ENCODE assay signal across 1 cellular context in the genomic region with DNA sequence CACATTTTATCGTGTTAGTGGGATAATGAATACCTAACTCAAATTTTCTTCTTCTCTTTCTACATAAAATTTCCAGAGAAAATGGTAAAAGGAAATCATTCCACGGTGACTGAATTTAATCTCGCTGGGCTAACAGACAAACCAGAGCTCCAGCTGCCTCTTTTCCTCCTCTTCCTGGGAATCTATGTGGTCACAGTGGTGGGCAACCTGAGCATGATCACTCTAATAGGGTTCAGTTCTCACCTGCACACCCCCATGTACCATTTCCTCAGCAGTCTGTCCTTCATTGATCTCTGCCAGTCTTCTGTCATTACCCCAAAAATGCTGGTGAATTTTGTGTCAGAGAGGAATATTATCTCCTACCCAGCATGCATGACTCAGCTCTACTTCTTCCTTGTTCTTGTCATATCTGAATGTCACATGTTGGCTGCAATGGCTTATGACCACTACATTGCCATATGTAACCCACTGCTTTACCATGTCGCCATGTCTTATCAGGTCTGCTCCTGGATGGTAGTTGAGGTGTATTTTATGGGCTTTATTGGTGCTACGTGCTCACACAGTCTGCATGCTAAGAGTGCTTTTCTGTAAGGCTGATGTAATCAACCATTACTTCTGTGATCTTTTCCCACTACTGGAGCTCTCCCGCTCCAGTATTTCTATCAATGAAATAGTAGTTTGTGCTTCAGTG.
TF ChIP-seq lines count a peak whose summit lies in the region.

No MANE protein-coding gene starts in this region.

TF ChIP-seq in K562, 482 proteins besides CTCF, POLR2A, EP300 and RAD21 (continued from another document and continues in another):
- TF ChIP-seq, protein P1, sequence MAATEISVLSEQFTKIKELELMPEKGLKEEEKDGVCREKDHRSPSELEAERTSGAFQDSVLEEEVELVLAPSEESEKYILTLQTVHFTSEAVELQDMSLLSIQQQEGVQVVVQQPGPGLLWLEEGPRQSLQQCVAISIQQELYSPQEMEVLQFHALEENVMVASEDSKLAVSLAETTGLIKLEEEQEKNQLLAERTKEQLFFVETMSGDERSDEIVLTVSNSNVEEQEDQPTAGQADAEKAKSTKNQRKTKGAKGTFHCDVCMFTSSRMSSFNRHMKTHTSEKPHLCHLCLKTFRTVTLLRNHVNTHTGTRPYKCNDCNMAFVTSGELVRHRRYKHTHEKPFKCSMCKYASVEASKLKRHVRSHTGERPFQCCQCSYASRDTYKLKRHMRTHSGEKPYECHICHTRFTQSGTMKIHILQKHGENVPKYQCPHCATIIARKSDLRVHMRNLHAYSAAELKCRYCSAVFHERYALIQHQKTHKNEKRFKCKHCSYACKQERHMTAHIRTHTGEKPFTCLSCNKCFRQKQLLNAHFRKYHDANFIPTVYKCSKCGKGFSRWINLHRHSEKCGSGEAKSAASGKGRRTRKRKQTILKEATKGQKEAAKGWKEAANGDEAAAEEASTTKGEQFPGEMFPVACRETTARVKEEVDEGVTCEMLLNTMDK (IDR thresholded peaks at IDR 0.05; ENCODE audit: borderline replicate concordance, insufficient read depth, low read depth, low read length, poor library complexity, severe bottlenecking): no peak
- TF ChIP-seq, protein P2, sequence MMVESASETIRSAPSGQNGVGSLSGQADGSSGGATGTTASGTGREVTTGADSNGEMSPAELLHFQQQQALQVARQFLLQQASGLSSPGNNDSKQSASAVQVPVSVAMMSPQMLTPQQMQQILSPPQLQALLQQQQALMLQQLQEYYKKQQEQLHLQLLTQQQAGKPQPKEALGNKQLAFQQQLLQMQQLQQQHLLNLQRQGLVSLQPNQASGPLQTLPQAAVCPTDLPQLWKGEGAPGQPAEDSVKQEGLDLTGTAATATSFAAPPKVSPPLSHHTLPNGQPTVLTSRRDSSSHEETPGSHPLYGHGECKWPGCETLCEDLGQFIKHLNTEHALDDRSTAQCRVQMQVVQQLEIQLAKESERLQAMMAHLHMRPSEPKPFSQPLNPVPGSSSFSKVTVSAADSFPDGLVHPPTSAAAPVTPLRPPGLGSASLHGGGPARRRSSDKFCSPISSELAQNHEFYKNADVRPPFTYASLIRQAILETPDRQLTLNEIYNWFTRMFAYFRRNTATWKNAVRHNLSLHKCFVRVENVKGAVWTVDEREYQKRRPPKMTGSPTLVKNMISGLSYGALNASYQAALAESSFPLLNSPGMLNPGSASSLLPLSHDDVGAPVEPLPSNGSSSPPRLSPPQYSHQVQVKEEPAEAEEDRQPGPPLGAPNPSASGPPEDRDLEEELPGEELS (CRISPR knock-in tag; IDR thresholded peaks at IDR 0.05; ENCODE audit: borderline replicate concordance): no peak
- TF ChIP-seq GATA2 (CRISPR knock-in tag; IDR thresholded peaks at IDR 0.05) (peak; percentile 74), BHLHE40 (IDR thresholded peaks at IDR 0.05; ENCODE audit: low read length) (no peak), ZNF165 (CRISPR knock-in tag; IDR thresholded peaks at IDR 0.05; ENCODE audit: borderline replicate concordance) (no peak), MED1 (CRISPR knock-in tag; IDR thresholded peaks at IDR 0.05; ENCODE audit: borderline replicate concordance) (no peak), MAFK (IDR thresholded peaks at IDR 0.05; ENCODE audit: low read length) (peak; percentile 93), PURB (CRISPR knock-in tag; IDR thresholded peaks at IDR 0.05; ENCODE audit: low read depth) (no peak), C11orf30 (IDR thresholded peaks at IDR 0.05; ENCODE audit: low read depth) (peak; percentile 96), PCBP2 (IDR thresholded peaks at IDR 0.05; ENCODE audit: low read depth, low read length, poor library complexity, severe bottlenecking) (no peak), CEBPB (tag; IDR thresholded peaks at IDR 0.05) (peak; percentile 76), MAZ (CRISPR knock-in tag; conservative IDR thresholded peaks at IDR 0.05 in 1 of 2, IDR thresholded peaks at IDR 0.05 in 1 of 2) (peak in 1 of 2 experiments; percentile 69; a peak in 2 of 4 replicates), EP400 (IDR thresholded peaks at IDR 0.05) (peak; percentile 87), RFX7 (CRISPR knock-in tag; IDR thresholded peaks at IDR 0.05) (no peak), RBM14 (IDR thresholded peaks at IDR 0.05; ENCODE audit: borderline replicate concordance, insufficient read depth, low read depth, low read length) (no peak), CBX2 (IDR thresholded peaks at IDR 0.05; ENCODE audit: insufficient read depth, low read length, poor library complexity, severe bottlenecking) (no peak), ARNT (IDR thresholded peaks at IDR 0.05) (peak; percentile 91 to 94), ZNF134 (CRISPR knock-in tag; conservative IDR thresholded peaks at IDR 0.05) (peak; percentile 66; the same call in 1 of the 2 replicates), GTF2F1 (IDR thresholded peaks at IDR 0.05; ENCODE audit: low read depth, low read length) (no peak), TAF7 (tag; IDR thresholded peaks at IDR 0.05) (no peak), NFE2 (IDR thresholded peaks at IDR 0.05; ENCODE audit: low read depth) (peak; percentile 99), KHSRP (IDR thresholded peaks at IDR 0.05) (peak; percentile 55; the same call in 1 of the 2 replicates)
- TF ChIP-seq, protein P3, sequence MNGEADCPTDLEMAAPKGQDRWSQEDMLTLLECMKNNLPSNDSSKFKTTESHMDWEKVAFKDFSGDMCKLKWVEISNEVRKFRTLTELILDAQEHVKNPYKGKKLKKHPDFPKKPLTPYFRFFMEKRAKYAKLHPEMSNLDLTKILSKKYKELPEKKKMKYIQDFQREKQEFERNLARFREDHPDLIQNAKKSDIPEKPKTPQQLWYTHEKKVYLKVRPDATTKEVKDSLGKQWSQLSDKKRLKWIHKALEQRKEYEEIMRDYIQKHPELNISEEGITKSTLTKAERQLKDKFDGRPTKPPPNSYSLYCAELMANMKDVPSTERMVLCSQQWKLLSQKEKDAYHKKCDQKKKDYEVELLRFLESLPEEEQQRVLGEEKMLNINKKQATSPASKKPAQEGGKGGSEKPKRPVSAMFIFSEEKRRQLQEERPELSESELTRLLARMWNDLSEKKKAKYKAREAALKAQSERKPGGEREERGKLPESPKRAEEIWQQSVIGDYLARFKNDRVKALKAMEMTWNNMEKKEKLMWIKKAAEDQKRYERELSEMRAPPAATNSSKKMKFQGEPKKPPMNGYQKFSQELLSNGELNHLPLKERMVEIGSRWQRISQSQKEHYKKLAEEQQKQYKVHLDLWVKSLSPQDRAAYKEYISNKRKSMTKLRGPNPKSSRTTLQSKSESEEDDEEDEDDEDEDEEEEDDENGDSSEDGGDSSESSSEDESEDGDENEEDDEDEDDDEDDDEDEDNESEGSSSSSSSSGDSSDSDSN (IDR thresholded peaks at IDR 0.05; ENCODE audit: borderline replicate concordance in 1 of 2, low read depth in 2 of 2, low read length in 2 of 2): no peak
- TF ChIP-seq, protein P4, sequence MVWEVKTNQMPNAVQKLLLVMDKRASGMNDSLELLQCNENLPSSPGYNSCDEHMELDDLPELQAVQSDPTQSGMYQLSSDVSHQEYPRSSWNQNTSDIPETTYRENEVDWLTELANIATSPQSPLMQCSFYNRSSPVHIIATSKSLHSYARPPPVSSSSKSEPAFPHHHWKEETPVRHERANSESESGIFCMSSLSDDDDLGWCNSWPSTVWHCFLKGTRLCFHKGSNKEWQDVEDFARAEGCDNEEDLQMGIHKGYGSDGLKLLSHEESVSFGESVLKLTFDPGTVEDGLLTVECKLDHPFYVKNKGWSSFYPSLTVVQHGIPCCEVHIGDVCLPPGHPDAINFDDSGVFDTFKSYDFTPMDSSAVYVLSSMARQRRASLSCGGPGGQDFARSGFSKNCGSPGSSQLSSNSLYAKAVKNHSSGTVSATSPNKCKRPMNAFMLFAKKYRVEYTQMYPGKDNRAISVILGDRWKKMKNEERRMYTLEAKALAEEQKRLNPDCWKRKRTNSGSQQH (CRISPR knock-in tag; IDR thresholded peaks at IDR 0.05): peak; percentile 65; the same call in 1 of the 2 replicates
- TF ChIP-seq, protein P5, sequence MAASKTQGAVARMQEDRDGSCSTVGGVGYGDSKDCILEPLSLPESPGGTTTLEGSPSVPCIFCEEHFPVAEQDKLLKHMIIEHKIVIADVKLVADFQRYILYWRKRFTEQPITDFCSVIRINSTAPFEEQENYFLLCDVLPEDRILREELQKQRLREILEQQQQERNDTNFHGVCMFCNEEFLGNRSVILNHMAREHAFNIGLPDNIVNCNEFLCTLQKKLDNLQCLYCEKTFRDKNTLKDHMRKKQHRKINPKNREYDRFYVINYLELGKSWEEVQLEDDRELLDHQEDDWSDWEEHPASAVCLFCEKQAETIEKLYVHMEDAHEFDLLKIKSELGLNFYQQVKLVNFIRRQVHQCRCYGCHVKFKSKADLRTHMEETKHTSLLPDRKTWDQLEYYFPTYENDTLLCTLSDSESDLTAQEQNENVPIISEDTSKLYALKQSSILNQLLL (CRISPR knock-in tag; IDR thresholded peaks at IDR 0.05; ENCODE audit: borderline replicate concordance): no peak
- TF ChIP-seq, protein P6, sequence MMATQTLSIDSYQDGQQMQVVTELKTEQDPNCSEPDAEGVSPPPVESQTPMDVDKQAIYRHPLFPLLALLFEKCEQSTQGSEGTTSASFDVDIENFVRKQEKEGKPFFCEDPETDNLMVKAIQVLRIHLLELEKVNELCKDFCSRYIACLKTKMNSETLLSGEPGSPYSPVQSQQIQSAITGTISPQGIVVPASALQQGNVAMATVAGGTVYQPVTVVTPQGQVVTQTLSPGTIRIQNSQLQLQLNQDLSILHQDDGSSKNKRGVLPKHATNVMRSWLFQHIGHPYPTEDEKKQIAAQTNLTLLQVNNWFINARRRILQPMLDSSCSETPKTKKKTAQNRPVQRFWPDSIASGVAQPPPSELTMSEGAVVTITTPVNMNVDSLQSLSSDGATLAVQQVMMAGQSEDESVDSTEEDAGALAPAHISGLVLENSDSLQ (IDR thresholded peaks at IDR 0.05): peak; percentile 76
- TF ChIP-seq, protein P7, sequence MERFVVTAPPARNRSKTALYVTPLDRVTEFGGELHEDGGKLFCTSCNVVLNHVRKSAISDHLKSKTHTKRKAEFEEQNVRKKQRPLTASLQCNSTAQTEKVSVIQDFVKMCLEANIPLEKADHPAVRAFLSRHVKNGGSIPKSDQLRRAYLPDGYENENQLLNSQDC (CRISPR knock-in tag; IDR thresholded peaks at IDR 0.05): no peak
- TF ChIP-seq, protein P8, sequence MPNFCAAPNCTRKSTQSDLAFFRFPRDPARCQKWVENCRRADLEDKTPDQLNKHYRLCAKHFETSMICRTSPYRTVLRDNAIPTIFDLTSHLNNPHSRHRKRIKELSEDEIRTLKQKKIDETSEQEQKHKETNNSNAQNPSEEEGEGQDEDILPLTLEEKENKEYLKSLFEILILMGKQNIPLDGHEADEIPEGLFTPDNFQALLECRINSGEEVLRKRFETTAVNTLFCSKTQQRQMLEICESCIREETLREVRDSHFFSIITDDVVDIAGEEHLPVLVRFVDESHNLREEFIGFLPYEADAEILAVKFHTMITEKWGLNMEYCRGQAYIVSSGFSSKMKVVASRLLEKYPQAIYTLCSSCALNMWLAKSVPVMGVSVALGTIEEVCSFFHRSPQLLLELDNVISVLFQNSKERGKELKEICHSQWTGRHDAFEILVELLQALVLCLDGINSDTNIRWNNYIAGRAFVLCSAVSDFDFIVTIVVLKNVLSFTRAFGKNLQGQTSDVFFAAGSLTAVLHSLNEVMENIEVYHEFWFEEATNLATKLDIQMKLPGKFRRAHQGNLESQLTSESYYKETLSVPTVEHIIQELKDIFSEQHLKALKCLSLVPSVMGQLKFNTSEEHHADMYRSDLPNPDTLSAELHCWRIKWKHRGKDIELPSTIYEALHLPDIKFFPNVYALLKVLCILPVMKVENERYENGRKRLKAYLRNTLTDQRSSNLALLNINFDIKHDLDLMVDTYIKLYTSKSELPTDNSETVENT (CRISPR knock-in tag; IDR thresholded peaks at IDR 0.05): no peak
- TF ChIP-seq, protein P9, sequence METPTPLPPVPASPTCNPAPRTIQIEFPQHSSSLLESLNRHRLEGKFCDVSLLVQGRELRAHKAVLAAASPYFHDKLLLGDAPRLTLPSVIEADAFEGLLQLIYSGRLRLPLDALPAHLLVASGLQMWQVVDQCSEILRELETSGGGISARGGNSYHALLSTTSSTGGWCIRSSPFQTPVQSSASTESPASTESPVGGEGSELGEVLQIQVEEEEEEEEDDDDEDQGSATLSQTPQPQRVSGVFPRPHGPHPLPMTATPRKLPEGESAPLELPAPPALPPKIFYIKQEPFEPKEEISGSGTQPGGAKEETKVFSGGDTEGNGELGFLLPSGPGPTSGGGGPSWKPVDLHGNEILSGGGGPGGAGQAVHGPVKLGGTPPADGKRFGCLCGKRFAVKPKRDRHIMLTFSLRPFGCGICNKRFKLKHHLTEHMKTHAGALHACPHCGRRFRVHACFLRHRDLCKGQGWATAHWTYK (CRISPR knock-in tag; IDR thresholded peaks at IDR 0.05): peak; percentile 82
- TF ChIP-seq, protein P10, sequence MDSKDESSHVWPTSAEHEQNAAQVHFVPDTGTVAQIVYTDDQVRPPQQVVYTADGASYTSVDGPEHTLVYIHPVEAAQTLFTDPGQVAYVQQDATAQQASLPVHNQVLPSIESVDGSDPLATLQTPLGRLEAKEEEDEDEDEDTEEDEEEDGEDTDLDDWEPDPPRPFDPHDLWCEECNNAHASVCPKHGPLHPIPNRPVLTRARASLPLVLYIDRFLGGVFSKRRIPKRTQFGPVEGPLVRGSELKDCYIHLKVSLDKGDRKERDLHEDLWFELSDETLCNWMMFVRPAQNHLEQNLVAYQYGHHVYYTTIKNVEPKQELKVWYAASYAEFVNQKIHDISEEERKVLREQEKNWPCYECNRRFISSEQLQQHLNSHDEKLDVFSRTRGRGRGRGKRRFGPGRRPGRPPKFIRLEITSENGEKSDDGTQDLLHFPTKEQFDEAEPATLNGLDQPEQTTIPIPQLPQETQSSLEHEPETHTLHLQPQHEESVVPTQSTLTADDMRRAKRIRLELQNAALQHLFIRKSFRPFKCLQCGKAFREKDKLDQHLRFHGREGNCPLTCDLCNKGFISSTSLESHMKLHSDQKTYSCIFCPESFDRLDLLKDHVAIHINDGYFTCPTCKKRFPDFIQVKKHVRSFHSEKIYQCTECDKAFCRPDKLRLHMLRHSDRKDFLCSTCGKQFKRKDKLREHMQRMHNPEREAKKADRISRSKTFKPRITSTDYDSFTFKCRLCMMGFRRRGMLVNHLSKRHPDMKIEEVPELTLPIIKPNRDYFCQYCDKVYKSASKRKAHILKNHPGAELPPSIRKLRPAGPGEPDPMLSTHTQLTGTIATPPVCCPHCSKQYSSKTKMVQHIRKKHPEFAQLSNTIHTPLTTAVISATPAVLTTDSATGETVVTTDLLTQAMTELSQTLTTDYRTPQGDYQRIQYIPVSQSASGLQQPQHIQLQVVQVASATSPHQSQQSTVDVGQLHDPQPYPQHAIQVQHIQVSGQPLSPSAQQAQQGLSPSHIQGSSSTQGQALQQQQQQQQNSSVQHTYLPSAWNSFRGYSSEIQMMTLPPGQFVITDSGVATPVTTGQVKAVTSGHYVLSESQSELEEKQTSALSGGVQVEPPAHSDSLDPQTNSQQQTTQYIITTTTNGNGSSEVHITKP (IDR thresholded peaks at IDR 0.05; ENCODE audit: partially characterized antibody): no peak
